In genomic region chr11:97832451-97832850, GRCh38 we compare ENCODE assay signal across 9 cellular contexts.
"Had no signal": no experiment of that assay in that cellular context is flagged by ENCODE, and none has a peak within 500 bp of the region (broad histone marks: within the 10 kb centered on the region; RNA-seq: fewer than 3 reads in every experiment).

No MANE protein-coding gene starts in this region.

- H3K4me3 ChIP-seq: GM23248, HAP-1 had no signal

- H3K9me3 ChIP-seq: HAP-1 had no signal

- H3K9ac ChIP-seq: GM23248 had no signal

- H3K4me3 Mint-ChIP-seq: HFFc6 had no signal

- DNase-seq: GM23248, GOT3, H7, HFFc6, IMR-90, KBM-7 had no signal

- H3K9me3 Mint-ChIP-seq: HFFc6 had no signal

- H3K27ac Mint-ChIP-seq: HFFc6 had no signal

- H2AFZ ChIP-seq: GM23248 had no signal

- H3K36me3 ChIP-seq: HAP-1 had no signal

- H3K4me1 ChIP-seq: HAP-1 had no signal

- ATAC-seq: HCT116 had no signal

- H3K27ac ChIP-seq: GM23248, HL-60 had no signal
